ENCODE assay signal across 14 cellular contexts in genomic region chr7:154699421-154699820, GRCh38.
DNase-seq lines count a peak whose midpoint lies in the region; ATAC-seq and FAIRE-seq lines count a peak whose summit lies in the region.
"Had no signal": no experiment of that assay in that cellular context is flagged by ENCODE, and none has a peak within 500 bp of the region (broad histone marks: within the 10 kb centered on the region; RNA-seq: fewer than 3 reads in every experiment).

No MANE protein-coding gene starts in this region.

- H3K27ac Mint-ChIP-seq in activated CD4-positive, alpha-beta T cell treated with anti-CD3 and anti-CD28 coated beads for 36 hours = no peak overlapping the region
- H3K27ac Mint-ChIP-seq in stimulated activated naive CD8-positive, alpha-beta T cell treated with anti-CD3 and anti-CD28 coated beads, Interleukin-15, amount 100 ng/mL, for 72 hours = no peak overlapping the region

- H3K4me1 Mint-ChIP-seq in activated CD4-positive, alpha-beta T cell treated with anti-CD3 and anti-CD28 coated beads for 36 hours = no peaks in the 10 kb centered on the region
- H3K4me1 Mint-ChIP-seq in stimulated activated naive CD8-positive, alpha-beta T cell treated with anti-CD3 and anti-CD28 coated beads, Interleukin-15, amount 100 ng/mL, for 72 hours = no peaks in the 10 kb centered on the region

- peaks cover 9% of the 10 kb centered on the region for H3K9me3 Mint-ChIP-seq in activated CD4-positive, alpha-beta T cell treated with anti-CD3 and anti-CD28 coated beads for 36 hours (ENCODE audit: low read depth)
- peaks cover 0 to 16% of the 10 kb centered on the region in 2 donors for H3K9me3 Mint-ChIP-seq in stimulated activated naive CD8-positive, alpha-beta T cell treated with anti-CD3 and anti-CD28 coated beads, Interleukin-15, amount 100 ng/mL, for 72 hours

- H3K4me3 Mint-ChIP-seq in activated CD4-positive, alpha-beta T cell treated with anti-CD3 and anti-CD28 coated beads for 36 hours = no peak overlapping the region
- no peak overlapping the region for H3K4me3 Mint-ChIP-seq in stimulated activated naive CD8-positive, alpha-beta T cell treated with anti-CD3 and anti-CD28 coated beads, Interleukin-15, amount 100 ng/mL, for 72 hours

- DNase-seq in activated CD4-positive, alpha-beta T cell treated with anti-CD3 and anti-CD28 coated beads for 36 hours = peak; percentile 46
- no peak for DNase-seq in activated CD4-positive, alpha-beta T cell treated with anti-CD3 and anti-CD28 coated beads, Interleukin-2, amount 50 U/mL, for 48 hours
- peak; percentile 5 for DNase-seq in stimulated activated naive CD8-positive, alpha-beta T cell treated with anti-CD3 and anti-CD28 coated beads, Interleukin-15, Interleukin-2, amounts not matched to agents 100 U/mL and 50 U/mL, for 24 hours
- no peak for DNase-seq in stimulated activated naive CD8-positive, alpha-beta T cell treated with anti-CD3 and anti-CD28 coated beads, Interleukin-15, amount 100 ng/mL, for 72 hours
- DNase-seq in kidney tubule cell (ENCODE audit: low spot score) (peak; percentile 66), urothelium cell line (ENCODE audit: low spot score) (peak; percentile 14), NCI-H1436 treated with DMSO at 0.1 percent for 48 hours (lab: John Stamatoyannopoulos, UW) (no peak), NCI-H345 (lab: John Stamatoyannopoulos, UW) (no peak)
- DNase-seq: NCI-H1048; NCI-H2107; NCI-H226; NK-92 treated with Interleukin-12 subunit alpha and Interleukin-12 subunit beta, amount 100 ng/mL, for 24 hours had no signal

- intact Hi-C loops in activated CD4-positive, alpha-beta T cell treated with anti-CD3 and anti-CD28 coated beads for 36 hours (cut with DNase I, micrococcal nuclease) = no loop called here

- POLR2A ChIA-PET in activated CD4-positive, alpha-beta T cell treated with anti-CD3 and anti-CD28 coated beads for 36 hours (lab: Charles Lee) = no interaction called here

- no peak for FAIRE-seq in urothelium cell line (lab: Jason Lieb, UNC)
- FAIRE-seq: GM19239, HTR-8/SVneo had no signal

- peak; percentile 75 for ATAC-seq in activated CD4-positive, alpha-beta T cell treated with anti-CD3 and anti-CD28 coated beads for 36 hours
- ATAC-seq in stimulated activated naive CD8-positive, alpha-beta T cell treated with anti-CD3 and anti-CD28 coated beads, Interleukin-15, Interleukin-2, amounts not matched to agents 100 U/mL and 50 U/mL, for 24 hours = peak; percentile 66
- ATAC-seq in stimulated activated naive CD8-positive, alpha-beta T cell treated with anti-CD3 and anti-CD28 coated beads, Interleukin-15, amount 100 ng/mL, for 72 hours = no peak

- no peaks in the 10 kb centered on the region for H3K36me3 Mint-ChIP-seq in activated CD4-positive, alpha-beta T cell treated with anti-CD3 and anti-CD28 coated beads for 36 hours (ENCODE audit: low read depth)

- CTCF ChIA-PET in activated CD4-positive, alpha-beta T cell treated with anti-CD3 and anti-CD28 coated beads for 36 hours (lab: Charles Lee) = interaction anchor here (1.3 to 1.8 kb wide), 2 partner anchors 19 to 44 kb away, joined by 3 to 6 read pairs; no protein-coding TSS in a partner anchor

- H3K27me3 Mint-ChIP-seq in activated CD4-positive, alpha-beta T cell treated with anti-CD3 and anti-CD28 coated beads for 36 hours = no peaks in the 10 kb centered on the region
- no peaks in the 10 kb centered on the region for H3K27me3 Mint-ChIP-seq in stimulated activated naive CD8-positive, alpha-beta T cell treated with anti-CD3 and anti-CD28 coated beads, Interleukin-15, amount 100 ng/mL, for 72 hours

Comparison
In these comparisons a context has a peak if more than half of its experiments do, and no peak if none do; other contexts are left out.
1. DNase-seq: peak in activated CD4-positive, alpha-beta T cell treated with anti-CD3 and anti-CD28 coated beads for 36 hours (single experiment), stimulated activated naive CD8-positive, alpha-beta T cell treated with anti-CD3 and anti-CD28 coated beads, Interleukin-15, Interleukin-2, amounts not matched to agents 100 U/mL and 50 U/mL, for 24 hours (single experiment), kidney tubule cell (single experiment) and urothelium cell line (single experiment); none in activated CD4-positive, alpha-beta T cell treated with anti-CD3 and anti-CD28 coated beads, Interleukin-2, amount 50 U/mL, for 48 hours (0 of 2), stimulated activated naive CD8-positive, alpha-beta T cell treated with anti-CD3 and anti-CD28 coated beads, Interleukin-15, amount 100 ng/mL, for 72 hours (0 of 2), NCI-H1436 treated with DMSO at 0.1 percent for 48 hours (single experiment) and NCI-H345 (single experiment).